ENCODE assay signal across 2 cellular contexts in the genomic region with DNA sequence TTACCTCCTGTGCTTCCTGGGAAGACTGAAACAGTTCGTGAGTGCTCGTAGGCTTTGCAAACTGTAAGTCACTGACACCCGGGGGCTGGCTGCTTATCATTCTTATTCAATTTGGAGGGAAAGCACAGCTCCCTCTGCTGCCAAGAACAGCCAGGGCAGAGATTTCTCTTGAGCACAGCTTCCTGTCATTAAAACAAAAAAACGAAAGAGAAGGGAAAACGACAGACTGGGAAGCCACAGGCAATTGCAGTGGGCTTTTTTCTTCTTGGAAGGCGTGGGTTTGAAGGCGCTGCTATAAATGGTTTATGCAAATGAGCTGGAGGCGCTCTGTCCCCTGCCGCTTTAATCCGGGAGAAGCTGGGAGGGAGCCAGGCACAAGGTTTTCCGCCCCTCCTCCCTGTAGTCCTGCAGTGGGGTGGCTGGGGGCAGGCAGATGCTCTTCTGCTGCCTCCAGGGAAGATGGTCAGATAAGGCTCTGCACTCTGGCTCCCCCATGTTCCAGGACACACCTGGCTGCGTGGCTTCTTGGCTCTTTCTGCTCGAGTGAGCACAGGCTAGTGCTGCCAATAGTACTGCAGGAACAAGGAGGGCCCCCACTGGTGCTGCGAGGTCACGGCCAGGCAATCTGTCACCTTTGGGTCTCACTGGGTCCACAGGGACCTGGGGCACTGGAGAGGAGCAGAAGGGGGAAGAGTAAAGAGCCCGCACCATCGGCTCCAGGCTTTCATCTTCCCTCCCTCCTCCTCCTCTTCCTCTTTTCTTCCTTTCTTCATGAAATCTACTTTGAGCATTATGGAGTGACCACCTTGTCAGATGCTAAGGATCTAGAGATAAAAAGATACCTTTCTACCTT.
TF ChIP-seq lines count a peak whose summit lies in the region.

No MANE protein-coding gene starts in this region.

TF ChIP-seq in SK-N-SH treated with all-trans-retinoic acid at 6 μM for 48 hours, 23 proteins besides CTCF, POLR2A, EP300 and RAD21 (continued from another document):
- TF ChIP-seq, protein P1, sequence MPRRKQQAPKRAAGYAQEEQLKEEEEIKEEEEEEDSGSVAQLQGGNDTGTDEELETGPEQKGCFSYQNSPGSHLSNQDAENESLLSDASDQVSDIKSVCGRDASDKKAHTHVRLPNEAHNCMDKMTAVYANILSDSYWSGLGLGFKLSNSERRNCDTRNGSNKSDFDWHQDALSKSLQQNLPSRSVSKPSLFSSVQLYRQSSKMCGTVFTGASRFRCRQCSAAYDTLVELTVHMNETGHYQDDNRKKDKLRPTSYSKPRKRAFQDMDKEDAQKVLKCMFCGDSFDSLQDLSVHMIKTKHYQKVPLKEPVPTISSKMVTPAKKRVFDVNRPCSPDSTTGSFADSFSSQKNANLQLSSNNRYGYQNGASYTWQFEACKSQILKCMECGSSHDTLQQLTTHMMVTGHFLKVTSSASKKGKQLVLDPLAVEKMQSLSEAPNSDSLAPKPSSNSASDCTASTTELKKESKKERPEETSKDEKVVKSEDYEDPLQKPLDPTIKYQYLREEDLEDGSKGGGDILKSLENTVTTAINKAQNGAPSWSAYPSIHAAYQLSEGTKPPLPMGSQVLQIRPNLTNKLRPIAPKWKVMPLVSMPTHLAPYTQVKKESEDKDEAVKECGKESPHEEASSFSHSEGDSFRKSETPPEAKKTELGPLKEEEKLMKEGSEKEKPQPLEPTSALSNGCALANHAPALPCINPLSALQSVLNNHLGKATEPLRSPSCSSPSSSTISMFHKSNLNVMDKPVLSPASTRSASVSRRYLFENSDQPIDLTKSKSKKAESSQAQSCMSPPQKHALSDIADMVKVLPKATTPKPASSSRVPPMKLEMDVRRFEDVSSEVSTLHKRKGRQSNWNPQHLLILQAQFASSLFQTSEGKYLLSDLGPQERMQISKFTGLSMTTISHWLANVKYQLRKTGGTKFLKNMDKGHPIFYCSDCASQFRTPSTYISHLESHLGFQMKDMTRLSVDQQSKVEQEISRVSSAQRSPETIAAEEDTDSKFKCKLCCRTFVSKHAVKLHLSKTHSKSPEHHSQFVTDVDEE (CRISPR knock-in tag; IDR thresholded peaks at IDR 0.05) = 0 out of 2 replicates have a peak, but pooled peaks have one; percentile 41

TF ChIP-seq in HepG2, 621 proteins besides CTCF, POLR2A, EP300 and RAD21 (continued from another document):
- TF ChIP-seq SNAPC4 (CRISPR knock-in tag; IDR thresholded peaks at IDR 0.05) (no peak), ZNF839 (CRISPR knock-in tag; IDR thresholded peaks at IDR 0.05; ENCODE audit: borderline replicate concordance) (no peak), CBFB (CRISPR knock-in tag; IDR thresholded peaks at IDR 0.05) (no peak), JUND (CRISPR knock-in tag; IDR thresholded peaks at IDR 0.05) (no peak)
- TF ChIP-seq, protein P2, sequence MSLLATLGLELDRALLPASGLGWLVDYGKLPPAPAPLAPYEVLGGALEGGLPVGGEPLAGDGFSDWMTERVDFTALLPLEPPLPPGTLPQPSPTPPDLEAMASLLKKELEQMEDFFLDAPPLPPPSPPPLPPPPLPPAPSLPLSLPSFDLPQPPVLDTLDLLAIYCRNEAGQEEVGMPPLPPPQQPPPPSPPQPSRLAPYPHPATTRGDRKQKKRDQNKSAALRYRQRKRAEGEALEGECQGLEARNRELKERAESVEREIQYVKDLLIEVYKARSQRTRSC (CRISPR knock-in tag; IDR thresholded peaks at IDR 0.05; ENCODE audit: low read depth) = no peak
